Comparison of ENCODE assay signal across 26 cellular contexts in the genomic region with DNA sequence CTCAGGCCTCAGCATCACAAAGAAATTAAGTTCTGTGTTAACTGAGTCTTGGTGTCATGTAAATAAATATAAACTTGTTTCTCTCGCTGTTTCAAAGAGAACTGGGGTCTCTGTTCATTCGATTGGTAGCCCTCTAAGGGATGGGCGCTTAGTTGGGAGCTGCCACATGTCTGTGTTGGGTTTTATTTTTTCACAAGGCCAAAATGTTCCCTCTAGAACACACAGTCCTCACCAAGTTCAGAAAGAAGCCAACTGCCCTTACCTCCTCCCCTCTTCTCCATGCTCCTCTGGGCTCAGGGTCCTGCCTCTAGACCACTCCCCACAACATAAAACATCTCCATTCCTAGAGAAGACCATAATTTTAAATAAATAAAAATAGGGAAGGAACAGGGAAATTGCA.
"Had no signal": no experiment of that assay in that cellular context is flagged by ENCODE, and none has a peak within 500 bp of the region (broad histone marks: within the 10 kb centered on the region; RNA-seq: fewer than 3 reads in every experiment).

No MANE protein-coding gene starts in this region.

- H3K27me3 ChIP-seq: brain microvascular endothelial cell, dorsolateral prefrontal cortex had no signal

- DNase-seq: activated CD4-positive, alpha-beta memory T cell treated with anti-CD3 and anti-CD28 coated beads, Interleukin-2, amount 10 ng/mL, durations not matched to agents 7 days and 5 days; activated CD4-positive, alpha-beta T cell treated with anti-CD3 and anti-CD28 coated beads for 1 hour; activated CD4-positive, alpha-beta T cell treated with anti-CD3 and anti-CD28 coated beads for 4 hours; activated CD4-positive, alpha-beta T cell treated with anti-CD3 and anti-CD28 coated beads, Interleukin-2, amount 10 ng/mL, durations not matched to agents 7 days and 5 days; activated CD4-positive, alpha-beta T cell treated with anti-CD3 and anti-CD28 coated beads, Interleukin-2, amount 50 U/mL, for 4 hours; activated CD8-positive, alpha-beta memory T cell treated with anti-CD3 and anti-CD28 coated beads, Interleukin-2, amount 50 U/mL, for 48 hours; activated effector memory CD4-positive, alpha-beta T cell treated with Interleukin-2 at 50 U/mL for 16 hours; activated gamma-delta T cell treated with Interleukin-2 at 50 U/mL for 16 hours; activated naive CD4-positive, alpha-beta T cell treated with anti-CD3 and anti-CD28 coated beads, Interleukin-2, amount 50 U/mL, for 16 hours; activated naive CD4-positive, alpha-beta T cell treated with Interleukin-2 at 50 U/mL for 16 hours; activated T-cell treated with anti-CD3 and anti-CD28 coated beads for 4 hours; activated T-cell treated with anti-CD3 and anti-CD28 coated beads, Interleukin-2, amount 50 U/mL, for 4 hours; amniotic stem cell; anterior cingulate cortex; brain microvascular endothelial cell; dorsolateral prefrontal cortex; effector memory CD4-positive, alpha-beta T cell; endodermal cell had no signal

- H3K4me3 ChIP-seq: coronary artery had no signal

- H3K9me3 Mint-ChIP-seq: activated CD4-positive, alpha-beta memory T cell treated with anti-CD3 and anti-CD28 coated beads, Interleukin-2, amount 10 ng/mL, durations not matched to agents 7 days and 5 days; activated CD4-positive, alpha-beta T cell treated with anti-CD3 and anti-CD28 coated beads, Interleukin-2, amount 10 ng/mL, durations not matched to agents 7 days and 5 days; activated T-cell treated with anti-CD3 and anti-CD28 coated beads, Interleukin-2, amount 50 U/mL, for 4 hours; activated T-helper 17 cell treated with anti-CD3 and anti-CD28 coated beads, Interleukin-2, amount 50 U/mL, for 72 hours; central memory CD8-positive, alpha-beta T cell; dendritic cell treated with granulocyte-macrophage colony-stimulating factor and Interleukin-4, amounts not matched to agents 40 ng/mL and 50 ng/mL, for 4 days had no signal

- ATAC-seq: activated T-cell treated with anti-CD3 and anti-CD28 coated beads, Interleukin-2, amount 50 U/mL, for 4 hours; activated T-helper 17 cell treated with anti-CD3 and anti-CD28 coated beads, Interleukin-2, amount 50 U/mL, for 72 hours; esophagus mucosa; WTC11 had no signal

- H3K4me1 Mint-ChIP-seq: activated CD4-positive, alpha-beta memory T cell treated with anti-CD3 and anti-CD28 coated beads, Interleukin-2, amount 10 ng/mL, durations not matched to agents 7 days and 5 days; central memory CD8-positive, alpha-beta T cell had no signal

- H3K36me3 Mint-ChIP-seq: activated naive CD8-positive, alpha-beta T cell; WTC11 had no signal

- H3K27me3 Mint-ChIP-seq: activated CD4-positive, alpha-beta T cell treated with anti-CD3 and anti-CD28 coated beads, Interleukin-2, amount 10 ng/mL, durations not matched to agents 7 days and 5 days had no signal

- H3K27ac Mint-ChIP-seq: activated CD4-positive, alpha-beta memory T cell treated with anti-CD3 and anti-CD28 coated beads, Interleukin-2, amount 10 ng/mL, durations not matched to agents 7 days and 5 days; activated CD4-positive, alpha-beta T cell treated with anti-CD3 and anti-CD28 coated beads, Interleukin-2, amount 10 ng/mL, durations not matched to agents 7 days and 5 days; activated naive CD8-positive, alpha-beta T cell; activated T-helper 17 cell treated with anti-CD3 and anti-CD28 coated beads, Interleukin-2, amount 50 U/mL, for 72 hours; dendritic cell treated with granulocyte-macrophage colony-stimulating factor and Interleukin-4, amounts not matched to agents 40 ng/mL and 50 ng/mL, for 4 days; endodermal cell; WTC11 had no signal

- H3K4me3 Mint-ChIP-seq: activated CD4-positive, alpha-beta memory T cell treated with anti-CD3 and anti-CD28 coated beads, Interleukin-2, amount 10 ng/mL, durations not matched to agents 7 days and 5 days; activated CD4-positive, alpha-beta T cell treated with anti-CD3 and anti-CD28 coated beads, Interleukin-2, amount 10 ng/mL, durations not matched to agents 7 days and 5 days; activated naive CD8-positive, alpha-beta T cell; activated T-cell treated with anti-CD3 and anti-CD28 coated beads, Interleukin-2, amount 50 U/mL, for 4 hours; activated T-helper 17 cell treated with anti-CD3 and anti-CD28 coated beads, Interleukin-2, amount 50 U/mL, for 72 hours; central memory CD8-positive, alpha-beta T cell; dendritic cell treated with granulocyte-macrophage colony-stimulating factor and Interleukin-4, amounts not matched to agents 40 ng/mL and 50 ng/mL, for 4 days; endodermal cell had no signal

- H3K27ac ChIP-seq: brain microvascular endothelial cell, coronary artery, dorsolateral prefrontal cortex, VCaP had no signal

- H3K36me3 ChIP-seq: brain microvascular endothelial cell had no signal
